In genomic region chr17:58756246-58757161, GRCh38 we compare ENCODE assay signal across 1 cellular context.
TF ChIP-seq lines count a peak whose summit lies in the region.

No MANE protein-coding gene starts in this region.

TF ChIP-seq in HepG2, 621 proteins besides CTCF, POLR2A, EP300 and RAD21 (continued from another document and continues in another):
- TF ChIP-seq FOXC1 (CRISPR knock-in tag; IDR thresholded peaks at IDR 0.05; ENCODE audit: borderline replicate concordance): no peak
- TF ChIP-seq CBX2 (IDR thresholded peaks at IDR 0.05; ENCODE audit: low read depth, low read length): no peak
- TF ChIP-seq CBX2 (CRISPR knock-in tag; IDR thresholded peaks at IDR 0.05; ENCODE audit: low read depth): peak; percentile 82
- TF ChIP-seq GTF2F1 (IDR thresholded peaks at IDR 0.05; ENCODE audit: low read length): no peak
- TF ChIP-seq U2AF2 (IDR thresholded peaks at IDR 0.05; ENCODE audit: low read depth, low read length): no peak
- TF ChIP-seq SRSF1 (optimal IDR thresholded peaks at IDR 0.05; ENCODE audit: low read depth, low read length): no peak
- TF ChIP-seq RBM22 (optimal IDR thresholded peaks at IDR 0.05; ENCODE audit: low read length): no peak
- TF ChIP-seq ZNF768 (CRISPR knock-in tag; IDR thresholded peaks at IDR 0.05): no peak
- no peak for TF ChIP-seq ZNF274 (CRISPR knock-in tag; IDR thresholded peaks at IDR 0.05)
- TF ChIP-seq SALL1 (CRISPR knock-in tag; IDR thresholded peaks at IDR 0.05): no peak
- TF ChIP-seq, protein P1, sequence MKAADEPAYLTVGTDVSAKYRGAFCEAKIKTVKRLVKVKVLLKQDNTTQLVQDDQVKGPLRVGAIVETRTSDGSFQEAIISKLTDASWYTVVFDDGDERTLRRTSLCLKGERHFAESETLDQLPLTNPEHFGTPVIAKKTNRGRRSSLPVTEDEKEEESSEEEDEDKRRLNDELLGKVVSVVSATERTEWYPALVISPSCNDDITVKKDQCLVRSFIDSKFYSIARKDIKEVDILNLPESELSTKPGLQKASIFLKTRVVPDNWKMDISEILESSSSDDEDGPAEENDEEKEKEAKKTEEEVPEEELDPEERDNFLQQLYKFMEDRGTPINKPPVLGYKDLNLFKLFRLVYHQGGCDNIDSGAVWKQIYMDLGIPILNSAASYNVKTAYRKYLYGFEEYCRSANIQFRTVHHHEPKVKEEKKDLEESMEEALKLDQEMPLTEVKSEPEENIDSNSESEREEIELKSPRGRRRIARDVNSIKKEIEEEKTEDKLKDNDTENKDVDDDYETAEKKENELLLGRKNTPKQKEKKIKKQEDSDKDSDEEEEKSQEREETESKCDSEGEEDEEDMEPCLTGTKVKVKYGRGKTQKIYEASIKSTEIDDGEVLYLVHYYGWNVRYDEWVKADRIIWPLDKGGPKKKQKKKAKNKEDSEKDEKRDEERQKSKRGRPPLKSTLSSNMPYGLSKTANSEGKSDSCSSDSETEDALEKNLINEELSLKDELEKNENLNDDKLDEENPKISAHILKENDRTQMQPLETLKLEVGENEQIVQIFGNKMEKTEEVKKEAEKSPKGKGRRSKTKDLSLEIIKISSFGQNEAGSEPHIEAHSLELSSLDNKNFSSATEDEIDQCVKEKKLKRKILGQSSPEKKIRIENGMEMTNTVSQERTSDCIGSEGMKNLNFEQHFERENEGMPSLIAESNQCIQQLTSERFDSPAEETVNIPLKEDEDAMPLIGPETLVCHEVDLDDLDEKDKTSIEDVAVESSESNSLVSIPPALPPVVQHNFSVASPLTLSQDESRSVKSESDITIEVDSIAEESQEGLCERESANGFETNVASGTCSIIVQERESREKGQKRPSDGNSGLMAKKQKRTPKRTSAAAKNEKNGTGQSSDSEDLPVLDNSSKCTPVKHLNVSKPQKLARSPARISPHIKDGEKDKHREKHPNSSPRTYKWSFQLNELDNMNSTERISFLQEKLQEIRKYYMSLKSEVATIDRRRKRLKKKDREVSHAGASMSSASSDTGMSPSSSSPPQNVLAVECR (CRISPR knock-in tag; IDR thresholded peaks at IDR 0.05; ENCODE audit: borderline replicate concordance): no peak
- 0 out of 2 replicates have a peak, but pooled peaks have one; percentile 40 for TF ChIP-seq ARID2 (CRISPR knock-in tag; IDR thresholded peaks at IDR 0.05; ENCODE audit: borderline replicate concordance)
- 0 out of 2 replicates have a peak, but pooled peaks have one; percentile 18 for TF ChIP-seq ZNF224 (CRISPR knock-in tag; IDR thresholded peaks at IDR 0.05)
- no peak for TF ChIP-seq MLLT10 (CRISPR knock-in tag; IDR thresholded peaks at IDR 0.05)
- 0 out of 2 replicates have a peak, but pooled peaks have one; percentile 8 for TF ChIP-seq CSRNP1 (CRISPR knock-in tag; IDR thresholded peaks at IDR 0.05)
- TF ChIP-seq ZNF546 (CRISPR knock-in tag; conservative IDR thresholded peaks at IDR 0.05): 0 out of 2 replicates have a peak, but pooled peaks have one; percentile 6
- TF ChIP-seq ZFP36 (IDR thresholded peaks at IDR 0.05; ENCODE audit: borderline replicate concordance, low read depth, low read length, partially characterized antibody): no peak
- 0 out of 2 replicates have a peak, but pooled peaks have one; percentile 20 for TF ChIP-seq BORCS8-MEF2B (CRISPR knock-in tag; IDR thresholded peaks at IDR 0.05)
- TF ChIP-seq, protein P2, sequence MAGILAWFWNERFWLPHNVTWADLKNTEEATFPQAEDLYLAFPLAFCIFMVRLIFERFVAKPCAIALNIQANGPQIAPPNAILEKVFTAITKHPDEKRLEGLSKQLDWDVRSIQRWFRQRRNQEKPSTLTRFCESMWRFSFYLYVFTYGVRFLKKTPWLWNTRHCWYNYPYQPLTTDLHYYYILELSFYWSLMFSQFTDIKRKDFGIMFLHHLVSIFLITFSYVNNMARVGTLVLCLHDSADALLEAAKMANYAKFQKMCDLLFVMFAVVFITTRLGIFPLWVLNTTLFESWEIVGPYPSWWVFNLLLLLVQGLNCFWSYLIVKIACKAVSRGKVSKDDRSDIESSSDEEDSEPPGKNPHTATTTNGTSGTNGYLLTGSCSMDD (CRISPR knock-in tag; IDR thresholded peaks at IDR 0.05): no peak
- no peak for TF ChIP-seq WIZ (CRISPR knock-in tag; IDR thresholded peaks at IDR 0.05)
- TF ChIP-seq ZNF577 (CRISPR knock-in tag; IDR thresholded peaks at IDR 0.05; ENCODE audit: borderline replicate concordance, low read depth): no peak
- no peak for TF ChIP-seq KMT2A (CRISPR knock-in tag; IDR thresholded peaks at IDR 0.05)
- TF ChIP-seq NFE2 (CRISPR knock-in tag; IDR thresholded peaks at IDR 0.05): no peak
- no peak for TF ChIP-seq ZNF746 (CRISPR knock-in tag; IDR thresholded peaks at IDR 0.05)
- TF ChIP-seq, protein P3, sequence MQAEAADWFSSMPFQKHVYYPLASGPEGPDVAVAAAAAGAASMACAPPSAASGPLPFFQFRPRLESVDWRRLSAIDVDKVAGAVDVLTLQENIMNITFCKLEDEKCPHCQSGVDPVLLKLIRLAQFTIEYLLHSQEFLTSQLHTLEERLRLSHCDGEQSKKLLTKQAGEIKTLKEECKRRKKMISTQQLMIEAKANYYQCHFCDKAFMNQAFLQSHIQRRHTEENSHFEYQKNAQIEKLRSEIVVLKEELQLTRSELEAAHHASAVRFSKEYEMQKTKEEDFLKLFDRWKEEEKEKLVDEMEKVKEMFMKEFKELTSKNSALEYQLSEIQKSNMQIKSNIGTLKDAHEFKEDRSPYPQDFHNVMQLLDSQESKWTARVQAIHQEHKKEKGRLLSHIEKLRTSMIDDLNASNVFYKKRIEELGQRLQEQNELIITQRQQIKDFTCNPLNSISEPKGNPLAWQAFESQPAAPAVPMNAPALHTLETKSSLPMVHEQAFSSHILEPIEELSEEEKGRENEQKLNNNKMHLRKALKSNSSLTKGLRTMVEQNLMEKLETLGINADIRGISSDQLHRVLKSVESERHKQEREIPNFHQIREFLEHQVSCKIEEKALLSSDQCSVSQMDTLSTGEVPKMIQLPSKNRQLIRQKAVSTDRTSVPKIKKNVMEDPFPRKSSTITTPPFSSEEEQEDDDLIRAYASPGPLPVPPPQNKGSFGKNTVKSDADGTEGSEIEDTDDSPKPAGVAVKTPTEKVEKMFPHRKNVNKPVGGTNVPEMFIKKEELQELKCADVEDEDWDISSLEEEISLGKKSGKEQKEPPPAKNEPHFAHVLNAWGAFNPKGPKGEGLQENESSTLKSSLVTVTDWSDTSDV (CRISPR knock-in tag; IDR thresholded peaks at IDR 0.05): no peak
- TF ChIP-seq, protein P4, sequence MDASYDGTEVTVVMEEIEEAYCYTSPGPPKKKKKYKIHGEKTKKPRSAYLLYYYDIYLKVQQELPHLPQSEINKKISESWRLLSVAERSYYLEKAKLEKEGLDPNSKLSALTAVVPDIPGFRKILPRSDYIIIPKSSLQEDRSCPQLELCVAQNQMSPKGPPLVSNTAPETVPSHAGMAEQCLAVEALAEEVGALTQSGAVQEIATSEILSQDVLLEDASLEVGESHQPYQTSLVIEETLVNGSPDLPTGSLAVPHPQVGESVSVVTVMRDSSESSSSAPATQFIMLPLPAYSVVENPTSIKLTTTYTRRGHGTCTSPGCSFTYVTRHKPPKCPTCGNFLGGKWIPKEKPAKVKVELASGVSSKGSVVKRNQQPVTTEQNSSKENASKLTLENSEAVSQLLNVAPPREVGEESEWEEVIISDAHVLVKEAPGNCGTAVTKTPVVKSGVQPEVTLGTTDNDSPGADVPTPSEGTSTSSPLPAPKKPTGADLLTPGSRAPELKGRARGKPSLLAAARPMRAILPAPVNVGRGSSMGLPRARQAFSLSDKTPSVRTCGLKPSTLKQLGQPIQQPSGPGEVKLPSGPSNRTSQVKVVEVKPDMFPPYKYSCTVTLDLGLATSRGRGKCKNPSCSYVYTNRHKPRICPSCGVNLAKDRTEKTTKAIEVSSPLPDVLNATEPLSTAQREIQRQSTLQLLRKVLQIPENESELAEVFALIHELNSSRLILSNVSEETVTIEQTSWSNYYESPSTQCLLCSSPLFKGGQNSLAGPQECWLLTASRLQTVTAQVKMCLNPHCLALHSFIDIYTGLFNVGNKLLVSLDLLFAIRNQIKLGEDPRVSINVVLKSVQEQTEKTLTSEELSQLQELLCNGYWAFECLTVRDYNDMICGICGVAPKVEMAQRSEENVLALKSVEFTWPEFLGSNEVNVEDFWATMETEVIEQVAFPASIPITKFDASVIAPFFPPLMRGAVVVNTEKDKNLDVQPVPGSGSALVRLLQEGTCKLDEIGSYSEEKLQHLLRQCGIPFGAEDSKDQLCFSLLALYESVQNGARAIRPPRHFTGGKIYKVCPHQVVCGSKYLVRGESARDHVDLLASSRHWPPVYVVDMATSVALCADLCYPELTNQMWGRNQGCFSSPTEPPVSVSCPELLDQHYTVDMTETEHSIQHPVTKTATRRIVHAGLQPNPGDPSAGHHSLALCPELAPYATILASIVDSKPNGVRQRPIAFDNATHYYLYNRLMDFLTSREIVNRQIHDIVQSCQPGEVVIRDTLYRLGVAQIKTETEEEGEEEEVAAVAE (CRISPR knock-in tag; IDR thresholded peaks at IDR 0.05; ENCODE audit: borderline replicate concordance): no peak
- TF ChIP-seq ZNF775 (CRISPR knock-in tag; IDR thresholded peaks at IDR 0.05; ENCODE audit: borderline replicate concordance): no peak
- TF ChIP-seq PATZ1 (CRISPR knock-in tag; IDR thresholded peaks at IDR 0.05): peak; percentile 20; the same call in 1 of the 2 replicates
- TF ChIP-seq SMAD9 (CRISPR knock-in tag; IDR thresholded peaks at IDR 0.05): no peak
- no peak for TF ChIP-seq MED13 (CRISPR knock-in tag; IDR thresholded peaks at IDR 0.05)
- 0 out of 2 replicates have a peak, but pooled peaks have one; percentile 3 for TF ChIP-seq RNF2 (conservative IDR thresholded peaks at IDR 0.05; ENCODE audit: low read depth)
- no peak for TF ChIP-seq ARHGAP35 (CRISPR knock-in tag; IDR thresholded peaks at IDR 0.05; ENCODE audit: borderline replicate concordance)
- TF ChIP-seq EZH2 (conservative IDR thresholded peaks at IDR 0.05; ENCODE audit: low read depth, low read length): peak; percentile 98
- TF ChIP-seq RERE (CRISPR knock-in tag; IDR thresholded peaks at IDR 0.05; ENCODE audit: low read depth): no peak
- TF ChIP-seq YY1 (IDR thresholded peaks at IDR 0.05; ENCODE audit: insufficient read depth, insufficient replicate concordance, low read depth, low read length): peak; percentile 5
- peak; percentile 18; the same call in 1 of the 2 replicates for TF ChIP-seq GABPB1 (CRISPR knock-in tag; IDR thresholded peaks at IDR 0.05)
- TF ChIP-seq TOPORS (CRISPR knock-in tag; IDR thresholded peaks at IDR 0.05): 0 out of 2 replicates have a peak, but pooled peaks have one; percentile 34
